34 cellular contexts compared by ENCODE assay signal in genomic region chr4:48498895-48499294, GRCh38. TPM values are rescaled to one million over a fixed set of nuclear protein-coding genes. Genes with fewer than 3 reads are reported as not detected.
"Had no signal": no experiment of that assay in that cellular context is flagged by ENCODE, and none has a peak within 500 bp of the region (broad histone marks: within the 10 kb centered on the region; RNA-seq: fewer than 3 reads in every experiment).

No MANE protein-coding gene starts in this region.

- H3K9me3 Mint-ChIP-seq: activated naive CD4-positive, alpha-beta T cell treated with anti-CD3 and anti-CD28 coated beads, Interleukin-2, amount 50 U/mL, for 24 hours; activated T-cell treated with anti-CD3 and anti-CD28 coated beads, Interleukin-2, amount 50 U/mL, for 4 hours; activated T-helper 17 cell treated with anti-CD3 and anti-CD28 coated beads, Interleukin-2, amount 50 U/mL, for 72 hours; brain; naive thymus-derived CD8-positive, alpha-beta T cell; neural crest cell; stimulated activated naive B cell treated with anti-CD40 and anti-IgM and Interleukin-4, amounts not matched to agents 10 μg/mL and 1 μg/mL and 100 μg/mL, for 72 hours; T-cell; T-helper 2 cell treated with Interferon-gamma antibody and Interleukin-4, amounts not matched to agents 5 μg/mL and 100 μg/mL, for 36 hours had no signal

- DNase-seq: activated CD4-positive, alpha-beta T cell treated with anti-CD3 and anti-CD28 coated beads for 4 hours; activated CD4-positive, alpha-beta T cell treated with anti-CD3 and anti-CD28 coated beads, Interleukin-2, amount 50 U/mL, for 4 hours; activated CD4-positive, CD25-positive, alpha-beta regulatory T cell; activated CD8-positive, alpha-beta memory T cell treated with anti-CD3 and anti-CD28 coated beads, Interleukin-2, amount 50 U/mL, for 4 hours; activated T-cell treated with anti-CD3 and anti-CD28 coated beads, Interleukin-2, amount 50 U/mL, for 4 hours; adrenal gland; aorta; dorsolateral prefrontal cortex; effector memory CD4-positive, alpha-beta T cell; gastrocnemius medialis; left cardiac atrium; left ventricle myocardium superior; naive thymus-derived CD8-positive, alpha-beta T cell; nucleus accumbens; psoas muscle; stimulated activated CD4-positive, alpha-beta T cell treated with anti-CD3 and anti-CD28 coated beads, Interleukin-15, amount 100 ng/mL, for 24 hours; stimulated activated CD4-positive, alpha-beta T cell treated with anti-CD3 and anti-CD28 coated beads, Interleukin-2, amount 100 ng/mL, for 24 hours; stimulated activated naive B cell treated with anti-CD40 and anti-IgM and Interleukin-4, amounts not matched to agents 10 μg/mL and 1 μg/mL and 100 μg/mL, for 72 hours; T-cell had no signal

- H3K4me3 Mint-ChIP-seq: activated naive CD4-positive, alpha-beta T cell treated with anti-CD3 and anti-CD28 coated beads, Interleukin-2, amount 50 U/mL, for 24 hours; activated T-cell treated with anti-CD3 and anti-CD28 coated beads, Interleukin-2, amount 50 U/mL, for 4 hours; activated T-helper 17 cell treated with anti-CD3 and anti-CD28 coated beads, Interleukin-2, amount 50 U/mL, for 72 hours; brain; naive thymus-derived CD8-positive, alpha-beta T cell; neural crest cell; stimulated activated naive B cell treated with anti-CD40 and anti-IgM and Interleukin-4, amounts not matched to agents 10 μg/mL and 1 μg/mL and 100 μg/mL, for 72 hours; T-cell; T-helper 2 cell treated with Interferon-gamma antibody and Interleukin-4, amounts not matched to agents 5 μg/mL and 100 μg/mL, for 36 hours had no signal

- H3K4me3 ChIP-seq: adrenal gland, coronary artery, dorsolateral prefrontal cortex, gastrocnemius medialis, hepatocyte, psoas muscle, tibial nerve had no signal

- H3K27ac Mint-ChIP-seq: activated T-helper 17 cell treated with anti-CD3 and anti-CD28 coated beads, Interleukin-2, amount 50 U/mL, for 72 hours; stimulated activated naive B cell treated with anti-CD40 and anti-IgM and Interleukin-4, amounts not matched to agents 10 μg/mL and 1 μg/mL and 100 μg/mL, for 72 hours; T-cell; T-helper 2 cell treated with Interferon-gamma antibody and Interleukin-4, amounts not matched to agents 5 μg/mL and 100 μg/mL, for 36 hours had no signal

- H3K4me1 Mint-ChIP-seq: brain; naive thymus-derived CD8-positive, alpha-beta T cell; neural crest cell; stimulated activated naive B cell treated with anti-CD40 and anti-IgM and Interleukin-4, amounts not matched to agents 10 μg/mL and 1 μg/mL and 100 μg/mL, for 72 hours had no signal

- H2AFZ ChIP-seq: hepatocyte, parathyroid adenoma had no signal

- ATAC-seq: gastrocnemius medialis; left cardiac atrium; left ventricle myocardium superior; naive thymus-derived CD8-positive, alpha-beta T cell; psoas muscle; T-cell had no signal

- H3K79me2 ChIP-seq: hepatocyte, parathyroid adenoma had no signal

- H3K27ac ChIP-seq: adrenal gland, coronary artery, dorsolateral prefrontal cortex, gastrocnemius medialis, hepatocyte, parathyroid adenoma, psoas muscle, tibial nerve had no signal

- H3K4me2 ChIP-seq: hepatocyte had no signal

- H3K9ac ChIP-seq: parathyroid adenoma had no signal

- H3K27me3 Mint-ChIP-seq: activated naive CD4-positive, alpha-beta T cell treated with anti-CD3 and anti-CD28 coated beads, Interleukin-2, amount 50 U/mL, for 24 hours; activated T-helper 17 cell treated with anti-CD3 and anti-CD28 coated beads, Interleukin-2, amount 50 U/mL, for 72 hours; brain; naive thymus-derived CD8-positive, alpha-beta T cell; stimulated activated naive B cell treated with anti-CD40 and anti-IgM and Interleukin-4, amounts not matched to agents 10 μg/mL and 1 μg/mL and 100 μg/mL, for 72 hours; T-cell had no signal

- H3K4me1 ChIP-seq: adrenal gland, gastrocnemius medialis, parathyroid adenoma, psoas muscle, tibial nerve had no signal

- H3K27me3 ChIP-seq: adrenal gland, dorsolateral prefrontal cortex, gastrocnemius medialis, hepatocyte, tibial nerve had no signal

RNA-seq across cellular contexts. Expression of gene ZAR1, which starts 8.8 kb away (rescaled TPM):
- total RNA-seq: activated CD8-positive, alpha-beta memory T cell treated with anti-CD3 and anti-CD28 coated beads for 36 hours; activated T-cell treated with anti-CD3 and anti-CD28 coated beads, Interleukin-2, amount 50 U/mL, for 4 hours; activated T-helper 17 cell treated with anti-CD3 and anti-CD28 coated beads, Interleukin-2, amount 50 U/mL, for 72 hours; adrenal gland; aorta; cardiac septum; gastrocnemius medialis; hepatocyte; left cardiac atrium; left ventricle myocardium superior; lung microvascular endothelial cell; naive thymus-derived CD8-positive, alpha-beta T cell; neural crest cell; psoas muscle; T-cell; ureter had no signal
- polyA plus RNA-seq: adrenal gland; aorta; hepatocyte; keratinocyte; naive thymus-derived CD8-positive, alpha-beta T cell; psoas muscle had no signal

RNA-seq across cellular contexts. Expression of gene SLC10A4, which starts 15.8 kb away (rescaled TPM):
- total RNA-seq: activated T-cell treated with anti-CD3 and anti-CD28 coated beads, Interleukin-2, amount 50 U/mL, for 4 hours; activated T-helper 17 cell treated with anti-CD3 and anti-CD28 coated beads, Interleukin-2, amount 50 U/mL, for 72 hours; epithelial cell of proximal tubule; left ventricle myocardium superior; naive thymus-derived CD8-positive, alpha-beta T cell; ureter had no signal
- polyA plus RNA-seq: naive thymus-derived CD8-positive, alpha-beta T cell had no signal
